ENCODE assay signal across 20 cellular contexts in genomic region chr2:180655842-180656454, GRCh38.
DNase-seq lines count a peak whose midpoint lies in the region; ATAC-seq, FAIRE-seq and TF ChIP-seq lines count a peak whose summit lies in the region.
"Had no signal": no experiment of that assay in that cellular context is flagged by ENCODE, and none has a peak within 500 bp of the region (broad histone marks: within the 10 kb centered on the region; RNA-seq: fewer than 3 reads in every experiment).

No MANE protein-coding gene starts in this region.

- H3K4me3 ChIP-seq in HepG2 (replicated peaks in 1 of 3; ENCODE audit: insufficient read depth in 1 of 3, low read depth in 2 of 3, low read length in 3 of 3) (no peak overlapping the region), right lobe of liver (no peak overlapping the region), cardiac fibroblast (replicated peaks in 1 of 2; ENCODE audit: low read depth in 2 of 2, low read length in 2 of 2) (no peak overlapping the region), mesendoderm (ENCODE audit: low read length) (no peak overlapping the region)
- H3K4me3 ChIP-seq: heart right ventricle, skin epidermis had no signal

- no peaks in the 10 kb centered on the region for H3K79me1 ChIP-seq in mesendoderm (ENCODE audit: low read length)

- no peak overlapping the region for H4K5ac ChIP-seq in mesendoderm (ENCODE audit: low read length)

- H3K23ac ChIP-seq in mesendoderm (ENCODE audit: low read length): no peak overlapping the region

- POLR2A ChIA-PET in HepG2 (lab: Yijun Ruan, JAX): no interaction called here

- in situ Hi-C loops in HepG2 (cut with HindIII; ENCODE audit: extremely low pct_ligation_motif_present, low pct_unique_long_range_greater_than_20kb) (no loop called here), GM13977 (cut with MboI; ENCODE audit: low pct_unique_long_range_greater_than_20kb, low sequenced_read_pairs, unreplicated experiment) (no loop called here)

- DNase-seq in HepG2 (ENCODE audit: low spot score) (no peak), right lobe of liver (no peak), cardiac fibroblast (ENCODE audit: low read depth in 2 of 2) (no peak), mesendoderm (peak; percentile 47), NCI-H1092 (lab: John Stamatoyannopoulos, UW) (no peak), NCI-H2081 treated with DMSO at 0.1 percent for 48 hours (lab: John Stamatoyannopoulos, UW) (no peak), HT-29 (ENCODE audit: low spot score) (no peak), GM13977 (ENCODE audit: low spot score) (no peak)
- DNase-seq: activated B cell treated with CpG ODN at 0.5 μM for 24 hours; activated CD8-positive, alpha-beta memory T cell treated with anti-CD3 and anti-CD28 coated beads, Interleukin-2, amount 10 ng/mL, durations not matched to agents 7 days and 5 days; activated naive CD4-positive, alpha-beta T cell treated with Interleukin-2 at 50 U/mL for 16 hours; heart right ventricle; NCI-H1105 treated with DMSO at 0.1 percent for 48 hours; NCI-H345; OCI-M1 had no signal

- H3K27me3 ChIP-seq in HepG2 (ENCODE audit: control insufficient read depth in 1 of 2, insufficient read depth in 2 of 2, low read length in 2 of 2) (no peaks in the 10 kb centered on the region), right lobe of liver (no peaks in the 10 kb centered on the region), mesendoderm (ENCODE audit: insufficient read depth, low read length, poor library complexity) (no peaks in the 10 kb centered on the region)
- H3K27me3 ChIP-seq: neutrophil had no signal

- no peak overlapping the region for H2BK5ac ChIP-seq in mesendoderm (ENCODE audit: low read length)

- H3K56ac ChIP-seq in mesendoderm (ENCODE audit: low read length): no peak overlapping the region

- H3K4ac ChIP-seq in mesendoderm (ENCODE audit: low read depth, low read length): no peak overlapping the region

- H3K27ac ChIP-seq in HepG2 (ENCODE audit: extremely low read length, insufficient read depth, low read length) (no peak overlapping the region), right lobe of liver (no peak overlapping the region), mesendoderm (ENCODE audit: low read depth, low read length) (no peak overlapping the region)
- H3K27ac ChIP-seq: heart right ventricle, neutrophil, skin epidermis had no signal

- no peaks in the 10 kb centered on the region for H3K79me2 ChIP-seq in HepG2 (ENCODE audit: insufficient read depth, low read length)
- H3K79me2 ChIP-seq in mesendoderm (ENCODE audit: control insufficient read depth, insufficient read depth, low read length): no peaks in the 10 kb centered on the region

- no peak for TF ChIP-seq RAD21 in HepG2 (CRISPR knock-in tag; IDR thresholded peaks at IDR 0.05)

- no peak for TF ChIP-seq POLR2A in HepG2 (IDR thresholded peaks at IDR 0.05; ENCODE audit: insufficient read depth in 1 of 2, low read depth in 2 of 2, low read length in 2 of 2)
- no peak for TF ChIP-seq POLR2A in right lobe of liver (IDR thresholded peaks at IDR 0.05)

- no peak for FAIRE-seq in HepG2 (lab: Jason Lieb, UNC)
- FAIRE-seq: bronchial epithelial cell, endometrium had no signal

- H3K4me1 ChIP-seq in HepG2 (ENCODE audit: insufficient read depth, low read length) (peaks cover 7% of the 10 kb centered on the region), right lobe of liver (no peaks in the 10 kb centered on the region), mesendoderm (ENCODE audit: control insufficient read depth, low read depth, low read length) (peaks cover 4% of the 10 kb centered on the region)
- H3K4me1 ChIP-seq: heart right ventricle had no signal

- H4K8ac ChIP-seq in mesendoderm (ENCODE audit: low read depth, low read length): no peak overlapping the region

- H2AK5ac ChIP-seq in mesendoderm (ENCODE audit: low read length): no peak overlapping the region

- WGBS in HepG2 (ENCODE audit: low lambda C conversion rate): 7% methylated on average over 1 of the region's 1 CpG
- WGBS in right lobe of liver (ENCODE audit: insufficient coverage, low coverage, low lambda C conversion rate, missing lambda C conversion rate): 89% methylated on average over 1 of the region's 1 CpG
- no CpG with 5 or more reads among the region's 1 CpG for WGBS in mesendoderm (ENCODE audit: extremely low coverage, insufficient coverage, low lambda C conversion rate)

- TF ChIP-seq EP300 in HepG2 (IDR thresholded peaks at IDR 0.05; ENCODE audit: low read depth in 2 of 2, low read length in 2 of 2): no peak
- TF ChIP-seq EP300 in HepG2 (CRISPR knock-in tag; IDR thresholded peaks at IDR 0.05; ENCODE audit: borderline replicate concordance): no peak

- H3K9me3 ChIP-seq in HepG2 (ENCODE audit: low read length): no peaks in the 10 kb centered on the region
- no peaks in the 10 kb centered on the region for H3K9me3 ChIP-seq in right lobe of liver
- H3K9me3 ChIP-seq: heart right ventricle, neutrophil had no signal

- H3K9ac ChIP-seq in HepG2 (ENCODE audit: insufficient read depth, low read depth, low read length) (no peak overlapping the region), mesendoderm (ENCODE audit: low read length) (no peak overlapping the region)

- BruUV-seq in HepG2 (replicated peaks; lab: Mats Ljungman, UMichigan): no TSS peak

- no peak overlapping the region for H2BK15ac ChIP-seq in mesendoderm (replicated peaks; ENCODE audit: low read depth)

- no peak overlapping the region for H2BK120ac ChIP-seq in mesendoderm (ENCODE audit: low read depth, low read length)

- no peak overlapping the region for H3K18ac ChIP-seq in mesendoderm (ENCODE audit: low read length)

- CTCF ChIA-PET in HepG2 (lab: Yijun Ruan, JAX; ENCODE audit: low intra/inter-chr PET ratio, low total read pairs): no interaction called here

- ATAC-seq in HepG2 (peak; percentile 65; the same call in 2 of the 3 replicates), right lobe of liver (no peak)
- ATAC-seq: activated CD8-positive, alpha-beta memory T cell treated with anti-CD3 and anti-CD28 coated beads, Interleukin-2, amount 10 ng/mL, durations not matched to agents 7 days and 5 days; heart right ventricle; left lobe of liver had no signal

- no peak overlapping the region for H2AFZ ChIP-seq in HepG2 (ENCODE audit: low read length)

- no peaks in the 10 kb centered on the region for H3K36me3 ChIP-seq in HepG2 (replicated peaks in 1 of 2; ENCODE audit: control insufficient read depth in 1 of 2, insufficient read depth in 2 of 2, low read length in 2 of 2)
- no peaks in the 10 kb centered on the region for H3K36me3 ChIP-seq in right lobe of liver
- H3K36me3 ChIP-seq in mesendoderm (ENCODE audit: control insufficient read depth, insufficient read depth, low read length): no peaks in the 10 kb centered on the region
- H3K36me3 ChIP-seq: heart right ventricle, neutrophil had no signal

- intact Hi-C loops in HepG2 (cut with micrococcal nuclease; ENCODE audit: unreplicated experiment) (no loop called here), right lobe of liver (cut with DNase I) (no loop called here)

- TF ChIP-seq CTCF in HepG2 (CRISPR knock-in tag; IDR thresholded peaks at IDR 0.05) (no peak), right lobe of liver (IDR thresholded peaks at IDR 0.05) (no peak), cardiac fibroblast (IDR thresholded peaks at IDR 0.05; ENCODE audit: low read depth, low read length) (peak; percentile 43), GM13977 (IDR thresholded peaks at IDR 0.05; ENCODE audit: extremely low read depth, insufficient read depth, missing control alignments) (no peak)

- H4K20me1 ChIP-seq in HepG2 (ENCODE audit: insufficient read depth, low read length): no peaks in the 10 kb centered on the region

- H3K4me2 ChIP-seq in HepG2 (ENCODE audit: low read depth, low read length) (no peak overlapping the region), mesendoderm (ENCODE audit: low read length) (no peak overlapping the region)

TF ChIP-seq in HepG2, 621 proteins besides CTCF, POLR2A, EP300 and RAD21:
- TF ChIP-seq ZNF329 (CRISPR knock-in tag; IDR thresholded peaks at IDR 0.05; ENCODE audit: low read depth) (no peak), ZNF549 (CRISPR knock-in tag; IDR thresholded peaks at IDR 0.05) (no peak), KAT7 (CRISPR knock-in tag; IDR thresholded peaks at IDR 0.05; ENCODE audit: borderline replicate concordance) (no peak), CHD2 (IDR thresholded peaks at IDR 0.05; ENCODE audit: low read depth, low read length) (no peak), ZNF547 (CRISPR knock-in tag; IDR thresholded peaks at IDR 0.05) (no peak), ZNF577 (CRISPR knock-in tag; IDR thresholded peaks at IDR 0.05; ENCODE audit: borderline replicate concordance, low read depth) (no peak)
